Comparison of ENCODE assay signal across 25 cellular contexts in the genomic region with DNA sequence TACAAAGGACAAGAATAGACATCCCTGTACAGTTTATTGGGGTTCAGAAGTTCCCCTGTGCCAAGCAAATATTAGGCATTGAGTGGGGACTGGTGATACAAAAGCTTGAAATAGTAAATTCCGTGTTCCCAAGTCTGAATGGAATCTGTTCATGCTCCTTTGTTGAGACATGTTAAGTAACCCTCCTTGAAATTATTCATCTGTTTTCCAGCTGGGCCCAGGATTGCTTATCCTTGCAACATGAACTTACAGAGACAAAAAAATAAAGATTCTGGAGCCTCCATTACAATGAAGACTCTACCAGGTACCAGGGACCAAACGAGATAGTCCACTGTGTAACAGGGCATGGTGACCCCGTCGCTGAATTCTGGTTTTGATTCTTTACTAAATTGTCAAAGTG. TPM values are rescaled to one million over a fixed set of nuclear protein-coding genes. Genes with fewer than 3 reads are reported as not detected.
DNase-seq lines count a peak whose midpoint lies in the region; ATAC-seq and TF ChIP-seq lines count a peak whose summit lies in the region.
"Had no signal": no experiment of that assay in that cellular context is flagged by ENCODE, and none has a peak within 500 bp of the region (broad histone marks: within the 10 kb centered on the region; RNA-seq: fewer than 3 reads in every experiment).

No MANE protein-coding gene starts in this region.

- no peak overlapping the region for H3K23ac ChIP-seq in IMR-90 (ENCODE audit: low read depth, low read length)

- H2BK20ac ChIP-seq in IMR-90 (ENCODE audit: low read depth, low read length), result no peak overlapping the region

- H3K79me1 ChIP-seq in IMR-90 (ENCODE audit: low read depth in 1 of 2, low read length in 2 of 2), result no peaks in the 10 kb centered on the region

- no peak overlapping the region for H3K56ac ChIP-seq in IMR-90 (ENCODE audit: extremely low read depth, insufficient read depth, low read length)

- TF ChIP-seq CTCF in IMR-90 (conservative IDR thresholded peaks at IDR 0.05; ENCODE audit: low read depth, low read length) (no peak), esophagus squamous epithelium (IDR thresholded peaks at IDR 0.05) (no peak), right atrium auricular region (IDR thresholded peaks at IDR 0.05) (no peak), transverse colon (IDR thresholded peaks at IDR 0.05) (no peak), right lobe of liver (IDR thresholded peaks at IDR 0.05) (no peak)

- TF ChIP-seq POLR2A in IMR-90 (IDR thresholded peaks at IDR 0.05; ENCODE audit: low read depth, low read length) (no peak), esophagus squamous epithelium (IDR thresholded peaks at IDR 0.05) (no peak), transverse colon (IDR thresholded peaks at IDR 0.05) (no peak), right lobe of liver (IDR thresholded peaks at IDR 0.05) (no peak)

- H3K36me3 ChIP-seq in IMR-90 (ENCODE audit: control insufficient read depth, insufficient read depth, low read length) (no peaks in the 10 kb centered on the region), esophagus squamous epithelium (no peaks in the 10 kb centered on the region), right atrium auricular region (no peaks in the 10 kb centered on the region), transverse colon (no peaks in the 10 kb centered on the region), right lobe of liver (no peaks in the 10 kb centered on the region)
- H3K36me3 ChIP-seq: left lung had no signal

- H3K27me3 ChIP-seq in IMR-90 (ENCODE audit: control insufficient read depth, insufficient read depth, low read length) (no peaks in the 10 kb centered on the region), esophagus squamous epithelium (no peaks in the 10 kb centered on the region), right atrium auricular region (no peaks in the 10 kb centered on the region), transverse colon (no peaks in the 10 kb centered on the region), right lobe of liver (no peaks in the 10 kb centered on the region)
- H3K27me3 ChIP-seq: left lung had no signal

- H2AK5ac ChIP-seq in IMR-90 (ENCODE audit: low read depth, low read length), result no peak overlapping the region; the same call in 1 of the 2 replicates

- CTCF ChIA-PET in IMR-90 (lab: Yijun Ruan, JAX), result no interaction called here

- H3K27ac ChIP-seq in IMR-90 (ENCODE audit: insufficient read depth, low read length) (peak overlapping the region; percentile 93; the same call in 1 of the 2 replicates), esophagus squamous epithelium (peak overlapping the region; percentile 54 to 77 (median 66)), right atrium auricular region (peak overlapping the region; percentile 33 to 53), transverse colon (peak overlapping the region; percentile 42 to 71 (median 62)), right lobe of liver (no peak overlapping the region)
- H3K27ac ChIP-seq: foreskin keratinocyte had no signal

- peak overlapping the region; percentile 91 for H3K18ac ChIP-seq in IMR-90 (ENCODE audit: low read depth, low read length)

- H4K5ac ChIP-seq in IMR-90 (ENCODE audit: low read depth, low read length), result peak overlapping the region; percentile 96

- no peaks in the 10 kb centered on the region for H3K9me3 ChIP-seq in IMR-90 (ENCODE audit: control insufficient read depth, insufficient read depth, low read length)
- H3K9me3 ChIP-seq in esophagus squamous epithelium, result no peaks in the 10 kb centered on the region
- no peaks in the 10 kb centered on the region for H3K9me3 ChIP-seq in right atrium auricular region
- no peaks in the 10 kb centered on the region for H3K9me3 ChIP-seq in transverse colon
- H3K9me3 ChIP-seq in right lobe of liver, result no peaks in the 10 kb centered on the region
- H3K9me3 ChIP-seq: Caco-2, left lung had no signal

- peak overlapping the region in 1 of 2 experiments; percentile 81; a peak in 2 of 4 replicates for H4K8ac ChIP-seq in IMR-90 (ENCODE audit: low read depth in 2 of 2, low read length in 2 of 2)

- no peak for TF ChIP-seq RAD21 in IMR-90 (IDR thresholded peaks at IDR 0.05; ENCODE audit: low read length)

- no peak overlapping the region for H3K4me3 ChIP-seq in IMR-90 (ENCODE audit: insufficient read depth, low read depth, low read length)
- H3K4me3 ChIP-seq in esophagus squamous epithelium, result no peak overlapping the region
- no peak overlapping the region for H3K4me3 ChIP-seq in right atrium auricular region
- H3K4me3 ChIP-seq in transverse colon, result no peak overlapping the region
- no peak overlapping the region for H3K4me3 ChIP-seq in right lobe of liver
- H3K4me3 ChIP-seq: left lung had no signal

- H3K14ac ChIP-seq in IMR-90 (replicated peaks; ENCODE audit: low read depth, low read length), result no peak overlapping the region

- intact Hi-C loops in IMR-90 (cut with micrococcal nuclease) (loop anchor here (5.0 kb wide), 1 partner anchor 39 kb away; no protein-coding TSS in a partner anchor), esophagus squamous epithelium (cut with DNase I) (no loop called here), transverse colon (cut with DNase I; ENCODE audit: low total_unique reads) (no loop called here), right lobe of liver (cut with DNase I) (no loop called here)

- in situ Hi-C loops in IMR-90 (cut with MboI; ENCODE audit: low sequenced_read_pairs), result no loop called here
- in situ Hi-C loops in transverse colon (cut with MboI; ENCODE audit: low pct_ligation_motif_present in 1 of 4, low pct_unique_long_range_greater_than_20kb in 1 of 4, low sequenced_read_pairs in 3 of 4), result no loop called here

- H3K9ac ChIP-seq in IMR-90 (ENCODE audit: low read depth, low read length), result no peak overlapping the region

- no peak overlapping the region for H3K4ac ChIP-seq in IMR-90 (ENCODE audit: low read depth, low read length)

- no peak overlapping the region for H2BK15ac ChIP-seq in IMR-90 (ENCODE audit: low read depth, low read length)

- POLR2A ChIA-PET in IMR-90 (lab: Charles Lee; ENCODE audit: unreplicated experiment), result no interaction called here

- no CpG with 5 or more reads among the region's 4 CpGs for WGBS in IMR-90 (ENCODE audit: extremely low coverage in 2 of 2, insufficient read length in 1 of 2), 2 experiments
- WGBS in esophagus squamous epithelium, 2 donors, result 77 to 80% methylated on average over 4 of the region's 4 CpGs
- 72 to 89% methylated on average over 3 to 4 of the region's 4 CpGs for WGBS in transverse colon (ENCODE audit: low coverage in 1 of 2), 2 donors
- 73% methylated on average over 4 of the region's 4 CpGs for WGBS in right lobe of liver (ENCODE audit: insufficient coverage, low coverage, low lambda C conversion rate, missing lambda C conversion rate)

- H3K4me1 ChIP-seq in IMR-90 (ENCODE audit: control insufficient read depth, insufficient read depth, low read length) (peaks cover 9% of the 10 kb centered on the region; the same call in 1 of the 2 replicates), esophagus squamous epithelium (peaks cover 4 to 31% (median 8%) of the 10 kb centered on the region in 3 donors), right atrium auricular region (peaks cover 0 to 40% of the 10 kb centered on the region in 2 donors), transverse colon (no peaks in the 10 kb centered on the region), right lobe of liver (no peaks in the 10 kb centered on the region)
- H3K4me1 ChIP-seq: Caco-2, foreskin keratinocyte had no signal

- no peak overlapping the region; the same call in 1 of the 2 replicates for H4K91ac ChIP-seq in IMR-90 (ENCODE audit: insufficient read depth, low read depth, low read length)

- BruUV-seq in IMR-90 (replicated peaks; lab: Mats Ljungman, UMichigan), result no TSS peak

- H2BK5ac ChIP-seq in IMR-90 (ENCODE audit: low read depth, low read length, poor library complexity, severe bottlenecking), result peak overlapping the region; percentile 28

- no peak for TF ChIP-seq EP300 in transverse colon (IDR thresholded peaks at IDR 0.05; ENCODE audit: low read depth)

- ATAC-seq in IMR-90 (ENCODE audit: low read depth), result no peak; the same call in 1 of the 2 replicates
- no peak for ATAC-seq in HG03139 (IDR thresholded peaks at IDR 0.05; ENCODE audit: unreplicated experiment)
- ATAC-seq in right lobe of liver, result no peak
- ATAC-seq: foreskin keratinocyte, left lung, T-cell had no signal

- H3K9me1 ChIP-seq in IMR-90 (ENCODE audit: insufficient read depth, low read length), result no peaks in the 10 kb centered on the region

- H3K4me2 ChIP-seq in IMR-90 (ENCODE audit: low read depth, low read length), result no peak overlapping the region

- no peaks in the 10 kb centered on the region for H4K20me1 ChIP-seq in IMR-90 (ENCODE audit: insufficient read depth, low read length)

- H2BK120ac ChIP-seq in IMR-90 (ENCODE audit: low read depth, low read length), result no peak overlapping the region

- dilution Hi-C loops in IMR-90 (cut with HindIII; ENCODE audit: low sequenced_read_pairs, unreplicated experiment), result no loop called here

- no peak overlapping the region for H2AFZ ChIP-seq in IMR-90 (replicated peaks; ENCODE audit: low read length, poor library complexity)

- no peak overlapping the region for H2AK9ac ChIP-seq in IMR-90 (replicated peaks; ENCODE audit: low read depth, low read length, poor library complexity)

- DNase-seq in IMR-90 (peak; percentile 39), esophagus squamous epithelium (lab: John Stamatoyannopoulos, UW) (no peak), right atrium auricular region (ENCODE audit: low spot score) (no peak), transverse colon (no peak), T1000 (lab: John Stamatoyannopoulos, UW) (no peak), right lobe of liver (no peak)
- DNase-seq in stimulated activated CD4-positive, alpha-beta T cell treated with anti-CD3 and anti-CD28 coated beads, Interleukin-1b, Interleukin-23, amount 100 ng/mL, for 48 hours, result no peak
- DNase-seq: activated CD4-positive, alpha-beta T cell treated with anti-CD3 and anti-CD28 coated beads, Interleukin-2, amount 50 U/mL, for 1 hour; activated CD8-positive, alpha-beta memory T cell treated with anti-CD3 and anti-CD28 coated beads, Interleukin-2, amount 50 U/mL, for 4 hours; activated effector memory CD4-positive, alpha-beta T cell treated with anti-CD3 and anti-CD28 coated beads, Interleukin-2, amount 50 U/mL, for 16 hours; AML-193; Caco-2; caudate nucleus; effector memory CD4-positive, alpha-beta T cell; left lung; NCI-H1417; NCI-H2171 treated with DMSO at 0.1 percent for 48 hours; NCI-H526 treated with DMSO at 0.1 percent for 48 hours; SHP77; T-cell had no signal

RNA-seq across cellular contexts. Expression of a gene that starts 6.1 kb away (rescaled TPM):
- total RNA-seq in IMR-90 (2012; rRNA removed) (not detected in 2 replicates), esophagus squamous epithelium (under 1 TPM in 1 of 4 donors, not detected in 3; 0.26 TPM), right atrium auricular region (under 1 TPM in 1 of 2 donors, not detected in 1; 0.52 TPM), transverse colon (10 to 100 TPM in 1 of 4 donors, 1 to 10 TPM in 1, not detected in 2; 1.2 to 10.9 TPM), right lobe of liver (under 1 TPM in 1 of 6 experiments, not detected in 5; 0.69 TPM)
- polyA plus RNA-seq in IMR-90 (2012; rRNA removed), result not detected in 2 replicates
- polyA plus RNA-seq in IMR-90 (2012; cell fraction: cytosol; rRNA removed), result not detected in 2 replicates
- polyA plus RNA-seq in IMR-90 (2012; cell fraction: nucleus; rRNA removed; ENCODE audit: low replicate concordance), result not detected in 2 replicates
- total RNA-seq: Caco-2, Daoy, foreskin keratinocyte, renal cortical epithelial cell, T-cell had no signal
- polyA plus RNA-seq: foreskin keratinocyte had no signal

RNA-seq across cellular contexts. Expression of a gene that starts 27.6 kb away (rescaled TPM):
- total RNA-seq in IMR-90 (2012; rRNA removed) (not detected in 2 replicates), esophagus squamous epithelium (1 to 10 TPM in 1 of 4 donors, under 1 TPM in 2, not detected in 1; 0.26 to 3.4 (median 0.95) TPM), right atrium auricular region (1 to 10 TPM in 1 of 2 donors, under 1 TPM in 1; 0.75 to 1.6 TPM), transverse colon (10 to 100 TPM in 1 of 4 donors, 1 to 10 TPM in 3; 3.0 to 10.5 (median 5.8) TPM), right lobe of liver (under 1 TPM in 1 of 6 experiments, not detected in 5; 0.55 TPM)
- not detected in 2 replicates for polyA plus RNA-seq in IMR-90 (2012; rRNA removed)
- polyA plus RNA-seq in IMR-90 (2012; cell fraction: cytosol; rRNA removed), result not detected in 2 replicates
- polyA plus RNA-seq in IMR-90 (2012; cell fraction: nucleus; rRNA removed; ENCODE audit: low replicate concordance), result not detected in 2 replicates
- total RNA-seq: Caco-2, Daoy, foreskin keratinocyte, renal cortical epithelial cell, T-cell had no signal
- polyA plus RNA-seq: foreskin keratinocyte had no signal

RNA-seq across cellular contexts. Expression of a gene that starts 43.1 kb away (rescaled TPM):
- total RNA-seq in IMR-90 (2012; rRNA removed), result 0.18 TPM in 1 of 2 replicates, not detected in the other
- polyA plus RNA-seq in IMR-90 (2012; rRNA removed), result not detected in 2 replicates
- not detected in 2 replicates for polyA plus RNA-seq in IMR-90 (2012; cell fraction: cytosol; rRNA removed)
- polyA plus RNA-seq in IMR-90 (2012; cell fraction: nucleus; rRNA removed; ENCODE audit: low replicate concordance), result not detected in 2 replicates
- 1 to 10 TPM in 2 of 4 donors, under 1 TPM in 1, not detected in 1; 0.57 to 1.6 (median 1.4) TPM for total RNA-seq in esophagus squamous epithelium
- total RNA-seq in right atrium auricular region, result 1 to 10 TPM in 1 of 2 donors, under 1 TPM in 1; 0.90 to 1.3 TPM
- 10 to 100 TPM in 1 of 4 donors, 1 to 10 TPM in 2, not detected in 1; 5.4 to 10.5 (median 8.2) TPM for total RNA-seq in transverse colon
- total RNA-seq in right lobe of liver, result under 1 TPM in 1 of 6 experiments, not detected in 5; 0.27 TPM
- total RNA-seq: Caco-2, Daoy, foreskin keratinocyte, renal cortical epithelial cell, T-cell had no signal
- polyA plus RNA-seq: foreskin keratinocyte had no signal

RNA-seq across cellular contexts. Expression of a gene that starts 43.1 kb away (rescaled TPM):
- total RNA-seq in IMR-90 (2012; rRNA removed) (0.18 and 0.28 TPM in 2 replicates), esophagus squamous epithelium (not detected), right atrium auricular region (not detected), transverse colon (not detected), right lobe of liver (not detected)
- 0.24 and 0.58 TPM in 2 replicates for polyA plus RNA-seq in IMR-90 (2012; rRNA removed)
- polyA plus RNA-seq in IMR-90 (2012; cell fraction: cytosol; rRNA removed), result 0.15 and 0.27 TPM in 2 replicates
- polyA plus RNA-seq in IMR-90 (2012; cell fraction: nucleus; rRNA removed; ENCODE audit: low replicate concordance), result not detected in 2 replicates
- total RNA-seq: Caco-2, foreskin keratinocyte, mucosa of gallbladder, renal cortical epithelial cell, T-cell had no signal
- polyA plus RNA-seq: foreskin keratinocyte had no signal

RNA-seq across cellular contexts. Expression of a gene that starts 49.9 kb away (rescaled TPM):
- total RNA-seq in IMR-90 (2012; rRNA removed), result not detected in 2 replicates
- not detected in 2 replicates for polyA plus RNA-seq in IMR-90 (2012; rRNA removed)
- not detected in 2 replicates for polyA plus RNA-seq in IMR-90 (2012; cell fraction: cytosol; rRNA removed)
- not detected in 2 replicates for polyA plus RNA-seq in IMR-90 (2012; cell fraction: nucleus; rRNA removed; ENCODE audit: low replicate concordance)
- total RNA-seq in esophagus squamous epithelium, result not detected
- not detected for total RNA-seq in right atrium auricular region
- not detected for total RNA-seq in transverse colon
- not detected for total RNA-seq in right lobe of liver
- total RNA-seq: Caco-2, Daoy, foreskin keratinocyte, left lung, mucosa of gallbladder, renal cortical epithelial cell, T-cell had no signal
- polyA plus RNA-seq: foreskin keratinocyte had no signal

Comparison
In these comparisons a context has a peak if more than half of its experiments do, and no peak if none do; other contexts are left out.
1. H3K27ac ChIP-seq: peak in IMR-90 (single experiment), esophagus squamous epithelium (4 of 4), right atrium auricular region (2 of 2) and transverse colon (4 of 4); none in right lobe of liver (0 of 3).